Comparison of ENCODE assay signal across 9 cellular contexts in genomic region chr1:44812822-44813543, GRCh38. TPM values are rescaled to one million over a fixed set of nuclear protein-coding genes. Genes with fewer than 3 reads are reported as not detected.
DNase-seq lines count a peak whose midpoint lies in the region; ATAC-seq and TF ChIP-seq lines count a peak whose summit lies in the region.
"Had no signal": no experiment of that assay in that cellular context is flagged by ENCODE, and none has a peak within 500 bp of the region (broad histone marks: within the 10 kb centered on the region; RNA-seq: fewer than 3 reads in every experiment).

No MANE protein-coding gene starts in this region.

- no peaks in the 10 kb centered on the region for H3K27me3 ChIP-seq in dorsolateral prefrontal cortex
- H3K27me3 ChIP-seq in mesenchymal stem cell (ENCODE audit: control insufficient read depth in 1 of 2, insufficient read depth in 1 of 2, low read length in 2 of 2) = no peaks in the 10 kb centered on the region
- no peaks in the 10 kb centered on the region for H3K27me3 ChIP-seq in uterus

- H3K36me3 Mint-ChIP-seq in activated naive CD8-positive, alpha-beta T cell treated with anti-CD3 and anti-CD28 coated beads, Interleukin-2, amount 10 ng/mL, durations not matched to agents 7 days and 5 days = peaks cover 9% of the 10 kb centered on the region
- H3K36me3 Mint-ChIP-seq in activated naive CD8-positive, alpha-beta T cell treated with anti-CD3 and anti-CD28 coated beads for 36 hours = peaks cover 19% of the 10 kb centered on the region

- H3K4ac ChIP-seq in mesenchymal stem cell (ENCODE audit: low read depth in 1 of 2, low read length in 2 of 2) = peak overlapping the region; percentile 45 to 59

- H2BK120ac ChIP-seq in mesenchymal stem cell (ENCODE audit: low read depth, low read length) = peak overlapping the region; percentile 93

- 66% methylated on average over 48 of the region's 48 CpGs for WGBS in mesenchymal stem cell

- H3K4me3 ChIP-seq in dorsolateral prefrontal cortex (peak overlapping the region; percentile 55 to 89 (median 77)), mesenchymal stem cell (ENCODE audit: insufficient read depth in 1 of 2, low read depth in 1 of 2, low read length in 2 of 2) (no peak overlapping the region), uterus (peak overlapping the region; percentile 27 to 39)

- peak overlapping the region; percentile 35 for H3K4me3 Mint-ChIP-seq in activated naive CD8-positive, alpha-beta T cell treated with anti-CD3 and anti-CD28 coated beads, Interleukin-2, amount 10 ng/mL, durations not matched to agents 7 days and 5 days
- H3K4me3 Mint-ChIP-seq in activated naive CD8-positive, alpha-beta T cell treated with anti-CD3 and anti-CD28 coated beads for 36 hours = no peak overlapping the region

- intact Hi-C loops in dorsolateral prefrontal cortex (cut with DNase I) (no loop called here), uterus (cut with DNase I; ENCODE audit: low total_unique reads) (no loop called here)

- peaks cover 49% of the 10 kb centered on the region for H3K4me1 ChIP-seq in mesenchymal stem cell (ENCODE audit: control insufficient read depth, insufficient read depth, low read depth, low read length)
- peaks cover 10 to 39% of the 10 kb centered on the region in 2 donors for H3K4me1 ChIP-seq in uterus

- H3K27me3 Mint-ChIP-seq in activated naive CD8-positive, alpha-beta T cell treated with anti-CD3 and anti-CD28 coated beads, Interleukin-2, amount 10 ng/mL, durations not matched to agents 7 days and 5 days = no peaks in the 10 kb centered on the region
- no peaks in the 10 kb centered on the region for H3K27me3 Mint-ChIP-seq in activated naive CD8-positive, alpha-beta T cell treated with anti-CD3 and anti-CD28 coated beads for 36 hours

- no peak for ATAC-seq in activated naive CD8-positive, alpha-beta T cell treated with anti-CD3 and anti-CD28 coated beads, Interleukin-2, amount 10 ng/mL, durations not matched to agents 7 days and 5 days (ENCODE audit: low read depth)
- no peak for ATAC-seq in HG02870 (IDR thresholded peaks at IDR 0.05; ENCODE audit: unreplicated experiment)

- no peak overlapping the region for H2AK5ac ChIP-seq in mesenchymal stem cell (ENCODE audit: low read length, severe bottlenecking)

- peak overlapping the region; percentile 4 to 97 for H3K18ac ChIP-seq in mesenchymal stem cell (ENCODE audit: low read depth in 1 of 2, low read length in 2 of 2)

- peak overlapping the region; percentile 73 for H3K9ac ChIP-seq in mesenchymal stem cell (ENCODE audit: low read length)

- no peak for TF ChIP-seq POLR2A in uterus (IDR thresholded peaks at IDR 0.05)

- DNase-seq in activated naive CD8-positive, alpha-beta T cell treated with anti-CD3 and anti-CD28 coated beads, Interleukin-2, amount 10 ng/mL, durations not matched to agents 7 days and 5 days = peak; percentile 36
- no peak for DNase-seq in activated naive CD8-positive, alpha-beta T cell treated with anti-CD3 and anti-CD28 coated beads for 36 hours
- DNase-seq in dorsolateral prefrontal cortex (peak in 5 of 10 donors; percentile 27 to 64 (median 41)), mesenchymal stem cell (peak; percentile 55), uterus (peak in 1 of 2 donors; percentile 33), SHP77 (lab: John Stamatoyannopoulos, UW) (no peak)
- DNase-seq in stimulated activated naive CD4-positive, alpha-beta T cell (lab: John Stamatoyannopoulos, UW) = no peak

- POLR2A ChIA-PET in activated naive CD8-positive, alpha-beta T cell treated with anti-CD3 and anti-CD28 coated beads, Interleukin-2, amount 10 ng/mL, durations not matched to agents 7 days and 5 days (lab: Charles Lee) = interaction anchor here (0.6 to 11.3 kb wide), 21 partner anchors 9 to 687 kb away, joined by 3 to 268 read pairs (median 4); partner anchors contain the start of genes CCDC163, EIF2B3, MMACHC and PLK3

- peak overlapping the region; percentile 89 for H4K8ac ChIP-seq in mesenchymal stem cell (ENCODE audit: low read length)

- no peak overlapping the region for H3K4me2 ChIP-seq in mesenchymal stem cell (ENCODE audit: low read length, poor library complexity, severe bottlenecking)

- H3K9me3 Mint-ChIP-seq in activated naive CD8-positive, alpha-beta T cell treated with anti-CD3 and anti-CD28 coated beads, Interleukin-2, amount 10 ng/mL, durations not matched to agents 7 days and 5 days = no peaks in the 10 kb centered on the region
- H3K9me3 Mint-ChIP-seq in activated naive CD8-positive, alpha-beta T cell treated with anti-CD3 and anti-CD28 coated beads for 36 hours = no peaks in the 10 kb centered on the region

- H3K4me1 Mint-ChIP-seq in activated naive CD8-positive, alpha-beta T cell treated with anti-CD3 and anti-CD28 coated beads, Interleukin-2, amount 10 ng/mL, durations not matched to agents 7 days and 5 days = peaks cover 47% of the 10 kb centered on the region
- peaks cover 60% of the 10 kb centered on the region for H3K4me1 Mint-ChIP-seq in activated naive CD8-positive, alpha-beta T cell treated with anti-CD3 and anti-CD28 coated beads for 36 hours

- H3K23ac ChIP-seq in mesenchymal stem cell (ENCODE audit: low read length in 2 of 2) = peak overlapping the region in 1 of 2 experiments; percentile 66

- peak overlapping the region; percentile 73 for H2BK15ac ChIP-seq in mesenchymal stem cell (ENCODE audit: low read depth, poor library complexity, severe bottlenecking)

- H3K9me3 ChIP-seq in mesenchymal stem cell (ENCODE audit: control insufficient read depth, low read length) = no peaks in the 10 kb centered on the region
- no peaks in the 10 kb centered on the region for H3K9me3 ChIP-seq in uterus

- peak overlapping the region; percentile 94 for H4K91ac ChIP-seq in mesenchymal stem cell (ENCODE audit: low read length)

- TF ChIP-seq CTCF in dorsolateral prefrontal cortex (IDR thresholded peaks at IDR 0.05 in 54 of 56, conservative IDR thresholded peaks at IDR 0.05 in 2 of 56; ENCODE audit: low read depth in 1 of 56, partially characterized antibody in 56 of 56) (peak in 1 of 56 donors; percentile 7), uterus (IDR thresholded peaks at IDR 0.05) (no peak)

- H2AFZ ChIP-seq in mesenchymal stem cell (ENCODE audit: low read depth, low read length) = no peak overlapping the region

- H3K27ac ChIP-seq in dorsolateral prefrontal cortex (peak overlapping the region in 58 of 59 donors; percentile 26 to 95 (median 88)), mesenchymal stem cell (ENCODE audit: low read length, poor library complexity, severe bottlenecking) (no peak overlapping the region), uterus (peak overlapping the region; percentile 78 to 99)

- H2BK5ac ChIP-seq in mesenchymal stem cell (ENCODE audit: low read depth, low read length, poor library complexity, severe bottlenecking) = no peak overlapping the region

- H3K79me1 ChIP-seq in mesenchymal stem cell (replicated peaks; ENCODE audit: low read length, poor library complexity, severe bottlenecking) = peaks cover 7% of the 10 kb centered on the region

- H3K36me3 ChIP-seq in mesenchymal stem cell (ENCODE audit: control insufficient read depth in 1 of 2, insufficient read depth in 2 of 2, low read depth in 1 of 2, low read length in 2 of 2) = peaks cover 27 to 37% of the 10 kb centered on the region in 2 experiments
- H3K36me3 ChIP-seq in uterus = no peaks in the 10 kb centered on the region

- peak overlapping the region in 1 of 2 experiments; percentile 53 for H3K14ac ChIP-seq in mesenchymal stem cell (ENCODE audit: low read length in 2 of 2)

- H3K27ac Mint-ChIP-seq in activated naive CD8-positive, alpha-beta T cell treated with anti-CD3 and anti-CD28 coated beads, Interleukin-2, amount 10 ng/mL, durations not matched to agents 7 days and 5 days = peak overlapping the region; percentile 38
- H3K27ac Mint-ChIP-seq in activated naive CD8-positive, alpha-beta T cell treated with anti-CD3 and anti-CD28 coated beads for 36 hours = no peak overlapping the region

- peak overlapping the region in 1 of 2 experiments; percentile 70 for H2BK12ac ChIP-seq in mesenchymal stem cell (ENCODE audit: low read length in 2 of 2)

RNA-seq across cellular contexts. Expression of gene BTBD19, which starts 4.7 kb away (rescaled TPM):
- 1 to 10 TPM; 5.2 to 5.6 TPM for total RNA-seq in activated naive CD8-positive, alpha-beta T cell treated with anti-CD3 and anti-CD28 coated beads, Interleukin-2, amount 10 ng/mL, durations not matched to agents 7 days and 5 days
- total RNA-seq in activated naive CD8-positive, alpha-beta T cell treated with anti-CD3 and anti-CD28 coated beads for 36 hours = 1 to 10 TPM; 6.0 to 8.1 TPM
- total RNA-seq in dorsolateral prefrontal cortex = 10 to 100 TPM in 12 of 120 experiments, 1 to 10 TPM in 108; 2.3 to 14.1 (median 6.4) TPM
- 22.8 TPM for polyA plus RNA-seq in mesenchymal stem cell (2013, experiment 1 of 2)
- 20.2 TPM for polyA plus RNA-seq in mesenchymal stem cell (2013, experiment 2 of 2)
- total RNA-seq in uterus = 10 to 100 TPM in 1 of 4 donors, 1 to 10 TPM in 3; 3.8 to 41.9 (median 6.6) TPM

RNA-seq across cellular contexts. Expression of gene DYNLT4, which starts 5.8 kb away (rescaled TPM):
- under 1 TPM; 0.43 to 0.97 TPM for total RNA-seq in activated naive CD8-positive, alpha-beta T cell treated with anti-CD3 and anti-CD28 coated beads, Interleukin-2, amount 10 ng/mL, durations not matched to agents 7 days and 5 days
- total RNA-seq in activated naive CD8-positive, alpha-beta T cell treated with anti-CD3 and anti-CD28 coated beads for 36 hours = 1 to 10 TPM in 1 of 2 experiments, under 1 TPM in 1; 0.70 to 1.0 TPM
- total RNA-seq in dorsolateral prefrontal cortex (under 1 TPM in 1 of 120 experiments, not detected in 119; 0.79 TPM), uterus (1 to 10 TPM in 1 of 4 donors, not detected in 3; 4.4 TPM)
- 0.08 TPM for polyA plus RNA-seq in mesenchymal stem cell (2013, experiment 1 of 2)
- 0.11 TPM for polyA plus RNA-seq in mesenchymal stem cell (2013, experiment 2 of 2)
- total RNA-seq: frontal cortex had no signal

RNA-seq across cellular contexts. Expression of gene PLK3, which starts 12.8 kb away (rescaled TPM):
- 10 to 100 TPM; 68.8 to 70.7 TPM for total RNA-seq in activated naive CD8-positive, alpha-beta T cell treated with anti-CD3 and anti-CD28 coated beads, Interleukin-2, amount 10 ng/mL, durations not matched to agents 7 days and 5 days
- 10 to 100 TPM; 53.3 to 57.1 TPM for total RNA-seq in activated naive CD8-positive, alpha-beta T cell treated with anti-CD3 and anti-CD28 coated beads for 36 hours
- 10 to 100 TPM in 72 of 120 experiments, 1 to 10 TPM in 48; 3.7 to 23.1 (median 11.1) TPM for total RNA-seq in dorsolateral prefrontal cortex
- polyA plus RNA-seq in mesenchymal stem cell (2013, experiment 1 of 2) = 28.1 TPM
- polyA plus RNA-seq in mesenchymal stem cell (2013, experiment 2 of 2) = 26.8 TPM
- total RNA-seq in uterus = 10 to 100 TPM in 3 of 4 donors, 1 to 10 TPM in 1; 1.8 to 36.6 (median 21.1) TPM

RNA-seq across cellular contexts. Expression of gene BEST4, which starts 25.0 kb away (rescaled TPM):
- 1 to 10 TPM; 1.3 to 1.6 TPM for total RNA-seq in activated naive CD8-positive, alpha-beta T cell treated with anti-CD3 and anti-CD28 coated beads, Interleukin-2, amount 10 ng/mL, durations not matched to agents 7 days and 5 days
- total RNA-seq in activated naive CD8-positive, alpha-beta T cell treated with anti-CD3 and anti-CD28 coated beads for 36 hours = 1 to 10 TPM; 1.5 to 1.8 TPM
- total RNA-seq in dorsolateral prefrontal cortex = 1 to 10 TPM in 65 of 120 experiments, under 1 TPM in 51, not detected in 4; 0.23 to 2.6 (median 1.1) TPM
- polyA plus RNA-seq in mesenchymal stem cell (2013, experiment 1 of 2) = 0.10 TPM
- 0.05 TPM for polyA plus RNA-seq in mesenchymal stem cell (2013, experiment 2 of 2)
- 1 to 10 TPM in 1 of 4 donors, under 1 TPM in 1, not detected in 2; 0.21 to 1.0 TPM for total RNA-seq in uterus

RNA-seq across cellular contexts. Expression of gene PTCH2, which starts 30.1 kb away (rescaled TPM):
- 1 to 10 TPM; 1.0 to 1.6 TPM for total RNA-seq in activated naive CD8-positive, alpha-beta T cell treated with anti-CD3 and anti-CD28 coated beads, Interleukin-2, amount 10 ng/mL, durations not matched to agents 7 days and 5 days
- 1 to 10 TPM; 1.0 to 1.4 TPM for total RNA-seq in activated naive CD8-positive, alpha-beta T cell treated with anti-CD3 and anti-CD28 coated beads for 36 hours
- total RNA-seq in dorsolateral prefrontal cortex = 10 to 100 TPM in 43 of 120 experiments, 1 to 10 TPM in 77; 4.1 to 15.7 (median 9.3) TPM
- polyA plus RNA-seq in mesenchymal stem cell (2013, experiment 1 of 2) = 0.57 TPM
- polyA plus RNA-seq in mesenchymal stem cell (2013, experiment 2 of 2) = 0.70 TPM
- total RNA-seq in uterus = 1 to 10 TPM; 3.1 to 8.1 (median 5.4) TPM

Comparison
In these comparisons a context has a peak if more than half of its experiments do, and no peak if none do; other contexts are left out.
1. DNase-seq: peak in activated naive CD8-positive, alpha-beta T cell treated with anti-CD3 and anti-CD28 coated beads, Interleukin-2, amount 10 ng/mL, durations not matched to agents 7 days and 5 days (single experiment) and mesenchymal stem cell (single experiment); none in activated naive CD8-positive, alpha-beta T cell treated with anti-CD3 and anti-CD28 coated beads for 36 hours (single experiment), SHP77 (0 of 2) and stimulated activated naive CD4-positive, alpha-beta T cell (0 of 6).
2. H3K4me3 ChIP-seq: peak in dorsolateral prefrontal cortex (59 of 59) and uterus (2 of 2); none in mesenchymal stem cell (0 of 2).